ENCODE assay signal across 13 cellular contexts in genomic region chr20:61369731-61370520, GRCh38.
"Had no signal": no experiment of that assay in that cellular context is flagged by ENCODE, and none has a peak within 500 bp of the region (broad histone marks: within the 10 kb centered on the region; RNA-seq: fewer than 3 reads in every experiment).

No MANE protein-coding gene starts in this region.

- H3K4me3 ChIP-seq: tibial artery had no signal

- ATAC-seq: esophagus mucosa; left ventricle myocardium superior; stimulated activated naive B cell treated with anti-CD40 and anti-IgM and Interleukin-4, amounts not matched to agents 10 μg/mL and 1 μg/mL and 100 μg/mL, for 72 hours had no signal

- DNase-seq: activated CD4-positive, alpha-beta T cell treated with anti-CD3 and anti-CD28 coated beads for 1 hour; activated CD4-positive, alpha-beta T cell treated with anti-CD3 and anti-CD28 coated beads, Interleukin-2, amount 50 U/mL, for 4 hours; activated naive CD4-positive, alpha-beta T cell treated with anti-CD3 and anti-CD28 coated beads, Interleukin-2, amount 10 ng/mL, durations not matched to agents 7 days and 5 days; activated T-cell treated with anti-CD3 and anti-CD28 coated beads for 4 hours; kidney; left ventricle myocardium superior; stimulated activated CD4-positive, alpha-beta T cell treated with anti-CD3 and anti-CD28 coated beads, Interleukin-2, amount 100 ng/mL, for 48 hours; stimulated activated naive B cell treated with anti-CD40 and anti-IgM and Interleukin-4, amounts not matched to agents 10 μg/mL and 1 μg/mL and 100 μg/mL, for 72 hours; SW 1271; tibial artery had no signal

- H3K4me1 ChIP-seq: tibial artery had no signal

- H3K36me3 Mint-ChIP-seq: activated naive CD4-positive, alpha-beta T cell treated with anti-CD3 and anti-CD28 coated beads, Interleukin-2, amount 10 ng/mL, durations not matched to agents 7 days and 5 days; memory B cell; natural killer cell treated with Interleukin-12 subunit alpha and Interleukin-12 subunit beta and Interleukin-15 and Interleukin-18, amount 100 ng/mL, for 72 hours; stimulated activated naive B cell treated with anti-CD40 and anti-IgM and Interleukin-4, amounts not matched to agents 10 μg/mL and 1 μg/mL and 100 μg/mL, for 72 hours had no signal

- H3K9me3 ChIP-seq: tibial artery had no signal

- H3K4me1 Mint-ChIP-seq: activated naive CD4-positive, alpha-beta T cell treated with anti-CD3 and anti-CD28 coated beads, Interleukin-2, amount 10 ng/mL, durations not matched to agents 7 days and 5 days; memory B cell; stimulated activated naive B cell treated with anti-CD40 and anti-IgM and Interleukin-4, amounts not matched to agents 10 μg/mL and 1 μg/mL and 100 μg/mL, for 72 hours had no signal

- H3K4me3 Mint-ChIP-seq: activated naive CD4-positive, alpha-beta T cell treated with anti-CD3 and anti-CD28 coated beads, Interleukin-2, amount 10 ng/mL, durations not matched to agents 7 days and 5 days; memory B cell; natural killer cell treated with Interleukin-12 subunit alpha and Interleukin-12 subunit beta and Interleukin-15 and Interleukin-18, amount 100 ng/mL, for 72 hours; stimulated activated naive B cell treated with anti-CD40 and anti-IgM and Interleukin-4, amounts not matched to agents 10 μg/mL and 1 μg/mL and 100 μg/mL, for 72 hours had no signal

- H3K27ac ChIP-seq: tibial artery had no signal

- H3K27ac Mint-ChIP-seq: activated naive CD4-positive, alpha-beta T cell treated with anti-CD3 and anti-CD28 coated beads, Interleukin-2, amount 10 ng/mL, durations not matched to agents 7 days and 5 days; memory B cell; natural killer cell treated with Interleukin-12 subunit alpha and Interleukin-12 subunit beta and Interleukin-15 and Interleukin-18, amount 100 ng/mL, for 72 hours; stimulated activated naive B cell treated with anti-CD40 and anti-IgM and Interleukin-4, amounts not matched to agents 10 μg/mL and 1 μg/mL and 100 μg/mL, for 72 hours had no signal

- H3K27me3 Mint-ChIP-seq: activated naive CD4-positive, alpha-beta T cell treated with anti-CD3 and anti-CD28 coated beads, Interleukin-2, amount 10 ng/mL, durations not matched to agents 7 days and 5 days; memory B cell; natural killer cell treated with Interleukin-12 subunit alpha and Interleukin-12 subunit beta and Interleukin-15 and Interleukin-18, amount 100 ng/mL, for 72 hours; stimulated activated naive B cell treated with anti-CD40 and anti-IgM and Interleukin-4, amounts not matched to agents 10 μg/mL and 1 μg/mL and 100 μg/mL, for 72 hours had no signal

- H3K36me3 ChIP-seq: tibial artery had no signal

- H3K9me3 Mint-ChIP-seq: natural killer cell treated with Interleukin-12 subunit alpha and Interleukin-12 subunit beta and Interleukin-15 and Interleukin-18, amount 100 ng/mL, for 72 hours had no signal
